Comparison of ENCODE assay signal across 1 cellular context in genomic region chr2:202589582-202589949, GRCh38.
TF ChIP-seq lines count a peak whose summit lies in the region.

No MANE protein-coding gene starts in this region.

TF ChIP-seq in IMR-90, 13 proteins besides CTCF, POLR2A, EP300 and RAD21:
- TF ChIP-seq USF2 (IDR thresholded peaks at IDR 0.05; ENCODE audit: low read depth, low read length) (no peak), SMC3 (IDR thresholded peaks at IDR 0.05; ENCODE audit: low read depth, low read length) (no peak), BHLHE40 (IDR thresholded peaks at IDR 0.05; ENCODE audit: low read depth, low read length) (no peak), FOS (IDR thresholded peaks at IDR 0.05; ENCODE audit: low read depth, low read length) (no peak), MAFK (IDR thresholded peaks at IDR 0.05; ENCODE audit: low read depth, low read length) (no peak), RCOR1 (IDR thresholded peaks at IDR 0.05; ENCODE audit: insufficient replicate concordance, low read length) (no peak), NFE2L2 (IDR thresholded peaks at IDR 0.05; ENCODE audit: low read depth, low read length) (no peak), MXI1 (IDR thresholded peaks at IDR 0.05; ENCODE audit: borderline replicate concordance, low read depth, low read length) (no peak), RFX5 (IDR thresholded peaks at IDR 0.05; ENCODE audit: low read depth, low read length) (no peak), CHD1 (IDR thresholded peaks at IDR 0.05; ENCODE audit: low read depth, low read length) (no peak), CEBPB (IDR thresholded peaks at IDR 0.05; ENCODE audit: low read depth, low read length) (no peak)
- TF ChIP-seq, protein P1, sequence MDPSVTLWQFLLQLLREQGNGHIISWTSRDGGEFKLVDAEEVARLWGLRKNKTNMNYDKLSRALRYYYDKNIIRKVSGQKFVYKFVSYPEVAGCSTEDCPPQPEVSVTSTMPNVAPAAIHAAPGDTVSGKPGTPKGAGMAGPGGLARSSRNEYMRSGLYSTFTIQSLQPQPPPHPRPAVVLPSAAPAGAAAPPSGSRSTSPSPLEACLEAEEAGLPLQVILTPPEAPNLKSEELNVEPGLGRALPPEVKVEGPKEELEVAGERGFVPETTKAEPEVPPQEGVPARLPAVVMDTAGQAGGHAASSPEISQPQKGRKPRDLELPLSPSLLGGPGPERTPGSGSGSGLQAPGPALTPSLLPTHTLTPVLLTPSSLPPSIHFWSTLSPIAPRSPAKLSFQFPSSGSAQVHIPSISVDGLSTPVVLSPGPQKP (IDR thresholded peaks at IDR 0.05; ENCODE audit: borderline replicate concordance, low read depth, low read length): no peak
